19 cellular contexts compared by ENCODE assay signal in genomic region chr12:63317447-63317846, GRCh38.
DNase-seq lines count a peak whose midpoint lies in the region; ATAC-seq and TF ChIP-seq lines count a peak whose summit lies in the region.
"Had no signal": no experiment of that assay in that cellular context is flagged by ENCODE, and none has a peak within 500 bp of the region (broad histone marks: within the 10 kb centered on the region; RNA-seq: fewer than 3 reads in every experiment).

No MANE protein-coding gene starts in this region.

- no peaks in the 10 kb centered on the region for H3K27me3 ChIP-seq in mammary epithelial cell (ENCODE audit: insufficient read depth, low read length)
- H3K27me3 ChIP-seq in breast epithelium: no peaks in the 10 kb centered on the region
- H3K27me3 ChIP-seq: BLaER1 treated with 17β-estradiol and CSF1 and Interleukin-3, amounts not matched to agents 10 nM and 100 nM had no signal

- no peaks in the 10 kb centered on the region for H3K79me2 ChIP-seq in mammary epithelial cell (ENCODE audit: insufficient read depth, low read length)

- no peaks in the 10 kb centered on the region for H4K20me1 ChIP-seq in mammary epithelial cell (ENCODE audit: insufficient read depth, low read length)
- H4K20me1 ChIP-seq: BLaER1 treated with 17β-estradiol and CSF1 and Interleukin-3, amounts not matched to agents 10 nM and 100 nM had no signal

- peak overlapping the region; percentile 15 for H2AFZ ChIP-seq in mammary epithelial cell (ENCODE audit: low read depth, low read length)

- CTCF ChIA-PET in mammary epithelial cell (lab: Charles Lee; ENCODE audit: low non-redundant PET): no interaction called here

- DNase-seq in mammary epithelial cell (no peak), breast epithelium (ENCODE audit: low spot score in 2 of 2) (no peak), Kasumi-1 (lab: John Stamatoyannopoulos, UW) (no peak)
- no peak for DNase-seq in stimulated activated effector memory CD8-positive, alpha-beta T cell treated with anti-CD3 and anti-CD28 coated beads, Interleukin-12 subunit alpha, Interleukin-12 subunit beta, amount 100 ng/mL, for 72 hours (ENCODE audit: low spot score in 2 of 2)
- no peak for DNase-seq in activated T-cell treated with anti-CD3 and anti-CD28 coated beads, Interleukin-2, amount 50 U/mL, for 48 hours
- DNase-seq: AML-193; Caco-2; Calu3; CD4-positive, alpha-beta T cell; CD8-positive, alpha-beta T cell; DMS79 treated with DMSO at 0.1 percent for 48 hours; GF-D8 had no signal

- no TSS peak for BruUV-seq in mammary epithelial cell (replicated peaks; lab: Mats Ljungman, UMichigan)

- no peaks in the 10 kb centered on the region for H3K9me3 ChIP-seq in mammary epithelial cell (replicated peaks; ENCODE audit: insufficient read depth, low read length)
- H3K9me3 ChIP-seq in breast epithelium: peaks cover 0 to 6% of the 10 kb centered on the region in 2 donors
- H3K9me3 ChIP-seq: A549, Caco-2 had no signal

- dilution Hi-C loops in mammary epithelial cell (cut with HindIII; ENCODE audit: low sequenced_read_pairs): no loop called here

- H3K4me3 ChIP-seq in mammary epithelial cell (replicated peaks in 1 of 3; ENCODE audit: insufficient read depth in 1 of 3, low read depth in 2 of 3, low read length in 3 of 3) (no peak overlapping the region), breast epithelium (no peak overlapping the region)
- H3K4me3 ChIP-seq: A549; BLaER1 treated with 17β-estradiol and CSF1 and Interleukin-3, amounts not matched to agents 10 nM and 100 nM had no signal

- H3K36me3 Mint-ChIP-seq in stimulated activated effector memory CD8-positive, alpha-beta T cell treated with anti-CD3 and anti-CD28 coated beads, Interleukin-12 subunit alpha, Interleukin-12 subunit beta, amount 100 ng/mL, for 72 hours: no peaks in the 10 kb centered on the region
- H3K36me3 Mint-ChIP-seq: CD8-positive, alpha-beta T cell had no signal

- H3K27ac Mint-ChIP-seq in stimulated activated effector memory CD8-positive, alpha-beta T cell treated with anti-CD3 and anti-CD28 coated beads, Interleukin-12 subunit alpha, Interleukin-12 subunit beta, amount 100 ng/mL, for 72 hours: no peak overlapping the region
- H3K27ac Mint-ChIP-seq: B cell; CD4-positive, alpha-beta T cell; CD8-positive, alpha-beta T cell had no signal

- 67% methylated on average over 6 of the region's 6 CpGs for WGBS in mammary epithelial cell (ENCODE audit: low coverage, missing lambda C conversion rate)

- H3K4me3 Mint-ChIP-seq in stimulated activated effector memory CD8-positive, alpha-beta T cell treated with anti-CD3 and anti-CD28 coated beads, Interleukin-12 subunit alpha, Interleukin-12 subunit beta, amount 100 ng/mL, for 72 hours: no peak overlapping the region
- H3K4me3 Mint-ChIP-seq: B cell; CD4-positive, alpha-beta T cell; CD8-positive, alpha-beta T cell had no signal

- TF ChIP-seq CTCF in mammary epithelial cell (conservative IDR thresholded peaks at IDR 0.05 in 1 of 2, IDR thresholded peaks at IDR 0.05 in 1 of 2; ENCODE audit: extremely low read depth in 1 of 2, insufficient read depth in 1 of 2, low read depth in 1 of 2, low read length in 2 of 2) (no peak), breast epithelium (IDR thresholded peaks at IDR 0.05) (no peak)

- H3K36me3 ChIP-seq in mammary epithelial cell (ENCODE audit: insufficient read depth, low read length) (no peaks in the 10 kb centered on the region), breast epithelium (no peaks in the 10 kb centered on the region)
- H3K36me3 ChIP-seq: BLaER1 treated with 17β-estradiol and CSF1 and Interleukin-3, amounts not matched to agents 10 nM and 100 nM had no signal

- intact Hi-C loops in mammary epithelial cell (cut with micrococcal nuclease) (no loop called here), breast epithelium (cut with DNase I; ENCODE audit: low total_unique reads) (no loop called here)

- H3K4me2 ChIP-seq in mammary epithelial cell (ENCODE audit: insufficient read depth, low read depth, low read length): no peak overlapping the region
- H3K4me2 ChIP-seq: A549; BLaER1 treated with 17β-estradiol and CSF1 and Interleukin-3, amounts not matched to agents 10 nM and 100 nM had no signal

- H3K9me3 Mint-ChIP-seq in stimulated activated effector memory CD8-positive, alpha-beta T cell treated with anti-CD3 and anti-CD28 coated beads, Interleukin-12 subunit alpha, Interleukin-12 subunit beta, amount 100 ng/mL, for 72 hours: no peaks in the 10 kb centered on the region
- H3K9me3 Mint-ChIP-seq: CD4-positive, alpha-beta T cell; CD8-positive, alpha-beta T cell had no signal

- no peak overlapping the region for H3K9ac ChIP-seq in mammary epithelial cell (ENCODE audit: insufficient read depth, low read length)
- H3K9ac ChIP-seq: BLaER1 treated with 17β-estradiol and CSF1 and Interleukin-3, amounts not matched to agents 10 nM and 100 nM had no signal

- no peaks in the 10 kb centered on the region for H3K4me1 Mint-ChIP-seq in stimulated activated effector memory CD8-positive, alpha-beta T cell treated with anti-CD3 and anti-CD28 coated beads, Interleukin-12 subunit alpha, Interleukin-12 subunit beta, amount 100 ng/mL, for 72 hours
- H3K4me1 Mint-ChIP-seq: B cell had no signal

- TF ChIP-seq POLR2A in breast epithelium (IDR thresholded peaks at IDR 0.05): no peak

- in situ Hi-C loops in mammary epithelial cell (cut with MboI; ENCODE audit: low sequenced_read_pairs in 2 of 2): no loop called here

- H3K4me1 ChIP-seq in mammary epithelial cell (ENCODE audit: insufficient read depth, low read length): peaks cover 37% of the 10 kb centered on the region
- no peaks in the 10 kb centered on the region for H3K4me1 ChIP-seq in breast epithelium
- H3K4me1 ChIP-seq: A549; BLaER1 treated with 17β-estradiol and CSF1 and Interleukin-3, amounts not matched to agents 10 nM and 100 nM; Caco-2 had no signal

- no peak overlapping the region for H3K27ac ChIP-seq in mammary epithelial cell (ENCODE audit: insufficient read depth, low read depth, low read length)
- H3K27ac ChIP-seq in breast epithelium: no peak overlapping the region
- H3K27ac ChIP-seq: 22Rv1; A549; BLaER1 treated with 17β-estradiol and CSF1 and Interleukin-3, amounts not matched to agents 10 nM and 100 nM; C4-2B had no signal

- ATAC-seq in esophagus mucosa: peak; percentile 31
- ATAC-seq in stimulated activated effector memory CD8-positive, alpha-beta T cell treated with anti-CD3 and anti-CD28 coated beads, Interleukin-12 subunit alpha, Interleukin-12 subunit beta, amount 100 ng/mL, for 72 hours: peak; percentile 20
- ATAC-seq in GM19328 (IDR thresholded peaks at IDR 0.05; ENCODE audit: unreplicated experiment): no peak
- ATAC-seq: A549; CD8-positive, alpha-beta T cell had no signal
